ENCODE assay signal across 24 cellular contexts in genomic region chr13:44685641-44686040, GRCh38.
DNase-seq lines count a peak whose midpoint lies in the region; ATAC-seq, FAIRE-seq and TF ChIP-seq lines count a peak whose summit lies in the region.
"Had no signal": no experiment of that assay in that cellular context is flagged by ENCODE, and none has a peak within 500 bp of the region (broad histone marks: within the 10 kb centered on the region; RNA-seq: fewer than 3 reads in every experiment).

No MANE protein-coding gene starts in this region.

- H3K9ac ChIP-seq in MM.1S (ENCODE audit: low read length) (no peak overlapping the region), kidney (ENCODE audit: low read length in 2 of 2) (no peak overlapping the region)
- H3K9ac ChIP-seq: KMS-11, SK-N-SH had no signal

- H3K4me2 ChIP-seq in MM.1S (ENCODE audit: low read depth, low read length) = no peak overlapping the region
- H3K4me2 ChIP-seq: KMS-11, SK-N-SH had no signal

- no peaks in the 10 kb centered on the region for H4K20me1 ChIP-seq in MM.1S (ENCODE audit: insufficient read depth, low read length)

- no peak overlapping the region for H3K27ac ChIP-seq in MM.1S (ENCODE audit: low read length)
- no peak overlapping the region for H3K27ac ChIP-seq in WERI-Rb-1
- no peak overlapping the region for H3K27ac ChIP-seq in kidney (ENCODE audit: low read depth in 2 of 2, low read length in 2 of 2)
- H3K27ac ChIP-seq: 22Rv1, esophagus muscularis mucosa, KMS-11, lower lobe of right lung, stomach, tibial artery had no signal

- no peaks in the 10 kb centered on the region for H3K27me3 ChIP-seq in MM.1S (replicated peaks; ENCODE audit: insufficient read depth, low read length)
- H3K27me3 ChIP-seq in WERI-Rb-1 (ENCODE audit: insufficient read depth, low read depth, severe bottlenecking) = no peaks in the 10 kb centered on the region
- H3K27me3 ChIP-seq: esophagus muscularis mucosa, stomach, tibial artery had no signal

- H3K36me3 ChIP-seq in MM.1S (replicated peaks; ENCODE audit: insufficient read depth, low read length) (no peaks in the 10 kb centered on the region), WERI-Rb-1 (no peaks in the 10 kb centered on the region), kidney (ENCODE audit: control insufficient read depth in 1 of 2, insufficient read depth in 2 of 2, low read length in 2 of 2) (no peaks in the 10 kb centered on the region)
- H3K36me3 ChIP-seq: esophagus muscularis mucosa, lower lobe of right lung, stomach, tibial artery had no signal

- H3K4me3 ChIP-seq in MM.1S (ENCODE audit: low read length) (no peak overlapping the region), WERI-Rb-1 (ENCODE audit: low read depth, low read length) (no peak overlapping the region), kidney (ENCODE audit: low read length in 2 of 2) (no peak overlapping the region)
- H3K4me3 ChIP-seq: esophagus muscularis mucosa, lower lobe of right lung, stomach, tibial artery had no signal

- no peak overlapping the region for H2AFZ ChIP-seq in MM.1S (ENCODE audit: low read length)

- FAIRE-seq in kidney (lab: Jason Lieb, UNC) = no peak
- FAIRE-seq: H1, HTR-8/SVneo had no signal

- no peak for ATAC-seq in HG02678 (IDR thresholded peaks at IDR 0.05; ENCODE audit: unreplicated experiment)
- ATAC-seq: CD8-positive, alpha-beta T cell; lower lobe of right lung had no signal

- H3K9me3 ChIP-seq in MM.1S (replicated peaks; ENCODE audit: insufficient read depth, low read length) (no peaks in the 10 kb centered on the region), WERI-Rb-1 (ENCODE audit: severe bottlenecking) (peaks cover 3% of the 10 kb centered on the region), kidney (ENCODE audit: control insufficient read depth in 1 of 2, low read length in 2 of 2) (no peaks in the 10 kb centered on the region)
- H3K9me3 ChIP-seq: esophagus muscularis mucosa, lower lobe of right lung, SK-N-SH, stomach, tibial artery had no signal

- H3F3A ChIP-seq in MM.1S (ENCODE audit: insufficient read depth, low read length) = no peaks in the 10 kb centered on the region

- TF ChIP-seq CTCF in MM.1S (IDR thresholded peaks at IDR 0.05; ENCODE audit: low read length) (no peak), WERI-Rb-1 (IDR thresholded peaks at IDR 0.05; ENCODE audit: low read depth, low read length) (no peak), kidney (IDR thresholded peaks at IDR 0.05; ENCODE audit: borderline replicate concordance, extremely low read depth, insufficient read depth) (no peak)

- no peaks in the 10 kb centered on the region for H3K79me2 ChIP-seq in MM.1S (ENCODE audit: low read length)

- H3K4me1 ChIP-seq in MM.1S (ENCODE audit: low read length) (no peaks in the 10 kb centered on the region), kidney (ENCODE audit: control insufficient read depth in 1 of 2, insufficient read depth in 1 of 2, low read depth in 1 of 2, low read length in 2 of 2) (no peaks in the 10 kb centered on the region)
- H3K4me1 ChIP-seq: lower lobe of right lung, stomach had no signal

- H3K9me2 ChIP-seq in MM.1S (replicated peaks; ENCODE audit: insufficient read depth, low read length) = no peaks in the 10 kb centered on the region
- H3K9me2 ChIP-seq: SK-N-SH had no signal

- intact Hi-C loops in kidney (cut with DNase I) = no loop called here

- DNase-seq in DMS53 (lab: John Stamatoyannopoulos, UW) (peak; percentile 4), DMS53 treated with DMSO at 0.1 percent for 48 hours (lab: John Stamatoyannopoulos, UW; ENCODE audit: unreplicated experiment) (no peak), MM.1S (peak; percentile 11), dermis blood vessel endothelial cell (peak; percentile 46), lung microvascular endothelial cell (ENCODE audit: low read depth in 2 of 2) (peak; percentile 13 to 47), WERI-Rb-1 (no peak), kidney (no peak)
- DNase-seq: activated effector memory CD4-positive, alpha-beta T cell treated with anti-CD3 and anti-CD28 coated beads, Interleukin-2, amount 50 U/mL, for 16 hours; AML-193; CD8-positive, alpha-beta T cell; lower lobe of right lung; NCI-H1092 treated with DMSO at 0.1 percent for 48 hours; NCI-H2029; NCI-H2227 treated with DMSO at 0.1 percent for 48 hours; SK-N-SH; stimulated activated CD4-positive, alpha-beta T cell treated with anti-CD3 and anti-CD28 coated beads, Interleukin-15, amount 100 ng/mL, for 24 hours; stomach; tibial artery had no signal

Comparison
In these comparisons a context has a peak if more than half of its experiments do, and no peak if none do; other contexts are left out.
1. DNase-seq: peak in DMS53 (single experiment), MM.1S (single experiment), dermis blood vessel endothelial cell (single experiment) and lung microvascular endothelial cell (2 of 2); none in DMS53 treated with DMSO at 0.1 percent for 48 hours (single experiment), WERI-Rb-1 (single experiment) and kidney (single experiment).